13 cellular contexts compared by ENCODE assay signal in the genomic region with DNA sequence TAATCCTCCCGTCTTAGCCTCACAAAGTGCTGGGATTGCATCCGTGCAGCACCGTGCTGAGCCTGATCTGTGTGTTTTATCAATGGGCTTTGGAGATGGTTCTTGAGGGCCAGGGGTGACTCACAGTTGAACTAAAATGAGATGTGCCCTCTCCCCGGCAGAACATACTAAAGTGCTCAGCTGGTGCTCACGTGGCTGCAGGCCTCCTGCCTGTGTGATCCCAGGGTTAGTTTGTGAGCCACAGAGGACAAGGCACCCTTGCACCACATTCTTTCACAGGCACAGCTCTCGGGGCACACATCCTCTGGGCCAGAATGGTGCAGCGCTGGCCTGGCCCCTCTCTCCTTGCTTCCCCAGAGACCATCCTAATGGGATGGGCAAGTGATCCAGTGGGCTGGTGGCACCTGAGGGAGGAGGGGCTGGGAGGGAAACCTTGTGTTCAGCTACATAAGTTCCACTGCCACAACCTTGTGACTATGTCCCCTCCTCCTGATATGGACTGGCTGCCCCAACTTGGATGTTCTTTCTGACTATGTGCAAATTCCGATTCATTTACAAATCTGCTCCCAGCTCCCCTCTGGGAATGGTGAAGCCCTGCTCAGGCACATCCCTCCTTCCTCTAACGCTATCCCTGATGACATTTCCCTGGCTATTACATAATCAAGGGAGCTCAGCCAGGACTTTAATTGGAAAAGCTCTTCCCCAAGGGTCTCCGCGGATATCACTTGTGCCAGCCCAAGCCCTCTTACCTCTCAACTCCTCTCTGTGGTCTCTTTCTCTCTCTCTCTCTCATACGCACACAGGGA.
A peak's percentile ranks its signal among the peaks of the same experiment; 100 is the strongest.
DNase-seq lines count a peak whose midpoint lies in the region; ATAC-seq and TF ChIP-seq lines count a peak whose summit lies in the region.
"Had no signal": no experiment of that assay in that cellular context is flagged by ENCODE, and none has a peak within 500 bp of the region (broad histone marks: within the 10 kb centered on the region; RNA-seq: fewer than 3 reads in every experiment).

No MANE protein-coding gene starts in this region.

- peaks cover 44% of the 10 kb centered on the region for H3K4me1 ChIP-seq in osteoblast (ENCODE audit: insufficient read depth, low read length)
- no peaks in the 10 kb centered on the region for H3K4me1 ChIP-seq in colonic mucosa
- H3K4me1 ChIP-seq: A549 had no signal

- no peak for TF ChIP-seq CTCF in osteoblast (IDR thresholded peaks at IDR 0.05; ENCODE audit: extremely low read depth, low read depth, low read length)
- TF ChIP-seq CTCF in colonic mucosa (IDR thresholded peaks at IDR 0.05): no peak

- no peaks in the 10 kb centered on the region for H3K27me3 ChIP-seq in osteoblast (ENCODE audit: insufficient read depth, low read length)
- H3K27me3 ChIP-seq in colonic mucosa: no peaks in the 10 kb centered on the region

- intact Hi-C loops in colonic mucosa (cut with DNase I): no loop called here

- H4K20me1 ChIP-seq in osteoblast (ENCODE audit: insufficient read depth, low read length): no peaks in the 10 kb centered on the region

- H3K36me3 ChIP-seq in osteoblast (ENCODE audit: insufficient read depth, low read length): no peaks in the 10 kb centered on the region
- H3K36me3 ChIP-seq in colonic mucosa: no peaks in the 10 kb centered on the region

- H3K4me3 ChIP-seq in osteoblast (ENCODE audit: insufficient read depth, low read length) (no peak overlapping the region), colonic mucosa (no peak overlapping the region)
- H3K4me3 ChIP-seq: A549 had no signal

- no peaks in the 10 kb centered on the region for H3K79me2 ChIP-seq in osteoblast (ENCODE audit: insufficient read depth, low read length)

- TF ChIP-seq POLR2A in GM18505 (IDR thresholded peaks at IDR 0.05; ENCODE audit: borderline replicate concordance, extremely low read depth, insufficient read depth, insufficient read length): no peak

- DNase-seq in NCI-H2171 treated with DMSO at 0.1 percent for 48 hours (lab: John Stamatoyannopoulos, UW) (peak; percentile 30), NCI-H2171 (lab: John Stamatoyannopoulos, UW) (no peak), MV-4-11 (lab: John Stamatoyannopoulos, UW) (peak; percentile 40), fibroblast of gingiva (ENCODE audit: low read depth) (peak; percentile 42), osteoblast (ENCODE audit: insufficient read length, low spot score, missing footprints) (peak; percentile 82), colonic mucosa (no peak)
- DNase-seq: activated naive CD4-positive, alpha-beta T cell treated with Interleukin-2 at 50 U/mL for 16 hours; effector CD4-positive, alpha-beta T cell; NCI-H524 had no signal

- H2AFZ ChIP-seq in osteoblast (ENCODE audit: low read length): no peak overlapping the region

- ATAC-seq in GM19395 (IDR thresholded peaks at IDR 0.05; ENCODE audit: unreplicated experiment) (no peak), GM18505 (IDR thresholded peaks at IDR 0.05; ENCODE audit: unreplicated experiment) (no peak)
- ATAC-seq: A549; activated CD4-positive, CD25-positive, alpha-beta regulatory T cell treated with anti-CD3 and anti-CD28 coated beads, Interleukin-2, amount 50 U/mL, for 24 hours had no signal

- H3K27ac ChIP-seq in osteoblast (ENCODE audit: low read depth, low read length): peak overlapping the region; percentile 58
- no peak overlapping the region for H3K27ac ChIP-seq in colonic mucosa
- H3K27ac ChIP-seq: A549 had no signal

- H3K4me2 ChIP-seq in osteoblast (ENCODE audit: insufficient read depth, low read length): no peak overlapping the region
- H3K4me2 ChIP-seq: A549 had no signal

- H3K9ac ChIP-seq in colonic mucosa (ENCODE audit: low read depth in 2 of 2, low read length in 2 of 2): no peak overlapping the region

- H3K9me3 ChIP-seq in osteoblast (ENCODE audit: low read depth, low read length): no peaks in the 10 kb centered on the region
- no peaks in the 10 kb centered on the region for H3K9me3 ChIP-seq in colonic mucosa
- H3K9me3 ChIP-seq: A549 had no signal

Comparison
In these comparisons a context has a peak if more than half of its experiments do, and no peak if none do; other contexts are left out.
1. DNase-seq: peak in NCI-H2171 treated with DMSO at 0.1 percent for 48 hours (single experiment), MV-4-11 (single experiment), fibroblast of gingiva (single experiment) and osteoblast (single experiment); none in NCI-H2171 (single experiment) and colonic mucosa (single experiment).